In genomic region chr13:51524846-51525566, GRCh38 we compare ENCODE assay signal across 18 cellular contexts. TPM values are rescaled to one million over a fixed set of nuclear protein-coding genes. Genes with fewer than 3 reads are reported as not detected.
DNase-seq lines count a peak whose midpoint lies in the region; ATAC-seq and TF ChIP-seq lines count a peak whose summit lies in the region.
"Had no signal": no experiment of that assay in that cellular context is flagged by ENCODE, and none has a peak within 500 bp of the region (broad histone marks: within the 10 kb centered on the region; RNA-seq: fewer than 3 reads in every experiment).

No MANE protein-coding gene starts in this region.

- H3K9ac ChIP-seq in mesendoderm (ENCODE audit: low read length), result no peak overlapping the region

- TF ChIP-seq CTCF in epithelial cell of esophagus (IDR thresholded peaks at IDR 0.05; ENCODE audit: insufficient read depth, low read depth, low read length, missing control alignments), result no peak

- WGBS in mesendoderm (ENCODE audit: extremely low coverage, insufficient coverage, low lambda C conversion rate), result no CpG with 5 or more reads among the region's 5 CpGs

- H4K8ac ChIP-seq in mesendoderm (ENCODE audit: low read depth, low read length), result no peak overlapping the region

- H4K5ac ChIP-seq in mesendoderm (ENCODE audit: low read length), result no peak overlapping the region

- no peaks in the 10 kb centered on the region for H3K79me1 ChIP-seq in mesendoderm (ENCODE audit: low read length)

- H3K4me3 ChIP-seq in epithelial cell of esophagus (ENCODE audit: low read length) (no peak overlapping the region), mesendoderm (ENCODE audit: low read length) (no peak overlapping the region)
- H3K4me3 ChIP-seq: lower lobe of right lung, thyroid gland had no signal

- no peak overlapping the region for H3K27ac ChIP-seq in mesendoderm (ENCODE audit: low read depth, low read length)
- H3K27ac ChIP-seq: lower lobe of right lung, thyroid gland had no signal

- no peak overlapping the region for H2AK5ac ChIP-seq in mesendoderm (ENCODE audit: low read length)

- H3K79me2 ChIP-seq in mesendoderm (ENCODE audit: control insufficient read depth, insufficient read depth, low read length), result no peaks in the 10 kb centered on the region

- H3K4me2 ChIP-seq in mesendoderm (ENCODE audit: low read length), result no peak overlapping the region

- DNase-seq in Daoy (ENCODE audit: low read depth) (peak; percentile 32), NCI-H226 (peak; percentile 34), epithelial cell of esophagus (ENCODE audit: low read depth) (peak; percentile 75), mesendoderm (peak; percentile 41), COR-L47 (lab: John Stamatoyannopoulos, UW) (no peak), NCI-H1417 (lab: John Stamatoyannopoulos, UW) (no peak)
- DNase-seq: activated gamma-delta T cell; amygdala; CD4-positive, CD25-positive, alpha-beta regulatory T cell; DND-41; lower lobe of right lung; MM.1S; naive thymus-derived CD4-positive, alpha-beta T cell; NCI-H2029; SIG-M5; thyroid gland had no signal

- H3K36me3 ChIP-seq in mesendoderm (ENCODE audit: control insufficient read depth, insufficient read depth, low read length), result no peaks in the 10 kb centered on the region
- H3K36me3 ChIP-seq: lower lobe of right lung, thyroid gland had no signal

- no peak overlapping the region for H3K56ac ChIP-seq in mesendoderm (ENCODE audit: low read length)

- no peaks in the 10 kb centered on the region for H3K27me3 ChIP-seq in mesendoderm (ENCODE audit: insufficient read depth, low read length, poor library complexity)
- H3K27me3 ChIP-seq: thyroid gland had no signal

- no peak overlapping the region for H3K23ac ChIP-seq in mesendoderm (ENCODE audit: low read length)

- H2BK15ac ChIP-seq in mesendoderm (replicated peaks; ENCODE audit: low read depth), result no peak overlapping the region

- peaks cover 3% of the 10 kb centered on the region for H3K4me1 ChIP-seq in mesendoderm (ENCODE audit: control insufficient read depth, low read depth, low read length)
- H3K4me1 ChIP-seq: lower lobe of right lung had no signal

- H2BK120ac ChIP-seq in mesendoderm (ENCODE audit: low read depth, low read length), result no peak overlapping the region

- no peak overlapping the region for H3K18ac ChIP-seq in mesendoderm (ENCODE audit: low read length)

- no peak overlapping the region for H3K4ac ChIP-seq in mesendoderm (ENCODE audit: low read depth, low read length)

- ATAC-seq in GM19351 (IDR thresholded peaks at IDR 0.05; ENCODE audit: unreplicated experiment) (no peak), GM21786 (IDR thresholded peaks at IDR 0.05; ENCODE audit: unreplicated experiment) (no peak)
- ATAC-seq: lower lobe of right lung; naive thymus-derived CD4-positive, alpha-beta T cell had no signal

- H2BK5ac ChIP-seq in mesendoderm (ENCODE audit: low read length), result no peak overlapping the region

RNA-seq across cellular contexts. Expression of gene WDFY2, which starts 59.3 kb away (rescaled TPM):
- 1.4 and 4.5 TPM in 2 replicates for total RNA-seq in Daoy (2014; rRNA removed; shearing (Covaris generic))
- polyA plus RNA-seq in mesendoderm (2013, experiment 1 of 2), result 5.7 TPM
- polyA plus RNA-seq in mesendoderm (2013, experiment 2 of 2), result 6.1 TPM

Comparison
In these comparisons a context has a peak if more than half of its experiments do, and no peak if none do; other contexts are left out.
1. DNase-seq: peak in Daoy (single experiment), NCI-H226 (single experiment), epithelial cell of esophagus (single experiment) and mesendoderm (single experiment); none in COR-L47 (single experiment) and NCI-H1417 (0 of 3).